ENCODE assay signal across 20 cellular contexts in the genomic region with DNA sequence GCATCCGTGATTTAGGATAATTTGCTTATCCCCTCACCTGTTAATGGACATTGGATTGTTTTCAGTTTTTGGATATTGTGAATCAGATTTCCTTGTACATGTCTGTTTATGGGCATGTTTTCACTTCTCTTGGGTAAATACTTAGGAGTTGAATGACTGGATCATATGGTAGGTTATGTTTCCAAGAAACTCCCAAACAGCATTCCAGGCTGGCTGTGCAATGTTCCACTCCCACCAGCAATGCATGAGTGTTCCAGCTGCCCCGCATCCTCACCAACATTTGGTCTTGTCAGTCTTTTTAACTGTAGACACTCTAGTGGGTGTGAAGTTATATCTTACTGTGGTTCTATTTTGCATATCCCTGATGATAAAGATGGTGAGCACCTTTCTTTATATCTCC. TPM values are rescaled to one million over a fixed set of nuclear protein-coding genes. Genes with fewer than 3 reads are reported as not detected.
DNase-seq lines count a peak whose midpoint lies in the region.
"Had no signal": no experiment of that assay in that cellular context is flagged by ENCODE, and none has a peak within 500 bp of the region (broad histone marks: within the 10 kb centered on the region; RNA-seq: fewer than 3 reads in every experiment).

No MANE protein-coding gene starts in this region.

- H3K4me1 ChIP-seq in adipocyte (ENCODE audit: control insufficient read depth, insufficient read depth, low read length) (peaks cover 28% of the 10 kb centered on the region), skeletal muscle satellite cell (ENCODE audit: control insufficient read depth, insufficient read depth, low read length) (peaks cover 38% of the 10 kb centered on the region)

- H3K36me3 ChIP-seq in adipocyte (ENCODE audit: control insufficient read depth, insufficient read depth, low read length, severe bottlenecking) (no peaks in the 10 kb centered on the region), skeletal muscle satellite cell (ENCODE audit: insufficient read depth, low read length) (no peaks in the 10 kb centered on the region)
- H3K36me3 ChIP-seq: lower lobe of right lung had no signal

- H3K27me3 ChIP-seq in adipocyte (replicated peaks; ENCODE audit: control insufficient read depth, insufficient read depth, low read length) (no peaks in the 10 kb centered on the region), skeletal muscle satellite cell (ENCODE audit: control insufficient read depth, insufficient read depth, low read length) (no peaks in the 10 kb centered on the region)

- DNase-seq in EH (ENCODE audit: low read depth): peak; percentile 82
- DNase-seq in adipocyte (ENCODE audit: low read depth): peak; percentile 59
- peak; percentile 27 for DNase-seq in fibroblast of the conjunctiva (ENCODE audit: low read depth)
- DNase-seq in NCI-H146 treated with DMSO at 0.1 percent for 48 hours (lab: John Stamatoyannopoulos, UW; ENCODE audit: unreplicated experiment): no peak
- no peak for DNase-seq in NCI-H510A (lab: John Stamatoyannopoulos, UW)
- no peak for DNase-seq in NOMO-1 treated with DMSO at 0.1 percent for 48 hours (lab: John Stamatoyannopoulos, UW; ENCODE audit: unreplicated experiment)
- no peak for DNase-seq in mesenteric fat pad (ENCODE audit: low spot score)
- DNase-seq: activated CD4-positive, alpha-beta T cell treated with anti-CD3 and anti-CD28 coated beads, Interleukin-2, amount 10 ng/mL, durations not matched to agents 24 days and 14 days; activated T-cell treated with anti-CD3 and anti-CD28 coated beads, Interleukin-2, amount 50 U/mL, for 48 hours; C1 segment of cervical spinal cord; DMS79; lower lobe of right lung; natural killer cell; NCI-H82; SHP77; stimulated activated CD4-positive, alpha-beta T cell treated with anti-CD3 and anti-CD28 coated beads, Interleukin-1b, Interleukin-23, amount 100 ng/mL, for 48 hours; T-helper 9 cell had no signal

- H3K4me3 ChIP-seq in adipocyte (ENCODE audit: low read length): no peak overlapping the region
- no peak overlapping the region for H3K4me3 ChIP-seq in skeletal muscle satellite cell (ENCODE audit: low read length)
- H3K4me3 ChIP-seq: lower lobe of right lung had no signal

- H3K9me3 ChIP-seq in adipocyte (ENCODE audit: control insufficient read depth, low read length) (no peaks in the 10 kb centered on the region), skeletal muscle satellite cell (replicated peaks; ENCODE audit: low read length) (no peaks in the 10 kb centered on the region)
- H3K9me3 ChIP-seq: lower lobe of right lung had no signal

- H3K9ac ChIP-seq in adipocyte (ENCODE audit: low read length) (no peak overlapping the region), skeletal muscle satellite cell (ENCODE audit: low read depth, low read length) (peak overlapping the region; percentile 4)

- H3K4me2 ChIP-seq in skeletal muscle satellite cell (ENCODE audit: low read length): no peak overlapping the region

RNA-seq across cellular contexts. Expression of gene LRRFIP1, which starts 8.9 kb away (rescaled TPM):
- 41.6 and 46.3 TPM in 2 replicates for total RNA-seq in skeletal muscle satellite cell (2012; rRNA removed)
- 144 TPM for total RNA-seq in mesenteric fat pad

RNA-seq across cellular contexts. Expression of gene RAB17, which starts 27.9 kb away (rescaled TPM):
- total RNA-seq in skeletal muscle satellite cell (2012; rRNA removed): 0.22 and 0.25 TPM in 2 replicates
- 0.87 TPM for total RNA-seq in mesenteric fat pad
- total RNA-seq: natural killer cell had no signal

RNA-seq across cellular contexts. Expression of gene PRLH, which starts 52.1 kb away (rescaled TPM):
- not detected in 2 replicates for total RNA-seq in skeletal muscle satellite cell (2012; rRNA removed)
- not detected for total RNA-seq in mesenteric fat pad
- total RNA-seq: activated CD4-positive, alpha-beta T cell treated with anti-CD3 and anti-CD28 coated beads, Interleukin-2, amount 10 ng/mL, durations not matched to agents 24 days and 14 days; esophagus mucosa; H1; lower lobe of right lung; natural killer cell had no signal

Comparison
In these comparisons a context has a peak if more than half of its experiments do, and no peak if none do; other contexts are left out.
1. DNase-seq: peak in EH (single experiment), adipocyte (single experiment) and fibroblast of the conjunctiva (single experiment); none in NCI-H146 treated with DMSO at 0.1 percent for 48 hours (single experiment), NCI-H510A (single experiment), NOMO-1 treated with DMSO at 0.1 percent for 48 hours (single experiment) and mesenteric fat pad (single experiment).